In the genomic region with DNA sequence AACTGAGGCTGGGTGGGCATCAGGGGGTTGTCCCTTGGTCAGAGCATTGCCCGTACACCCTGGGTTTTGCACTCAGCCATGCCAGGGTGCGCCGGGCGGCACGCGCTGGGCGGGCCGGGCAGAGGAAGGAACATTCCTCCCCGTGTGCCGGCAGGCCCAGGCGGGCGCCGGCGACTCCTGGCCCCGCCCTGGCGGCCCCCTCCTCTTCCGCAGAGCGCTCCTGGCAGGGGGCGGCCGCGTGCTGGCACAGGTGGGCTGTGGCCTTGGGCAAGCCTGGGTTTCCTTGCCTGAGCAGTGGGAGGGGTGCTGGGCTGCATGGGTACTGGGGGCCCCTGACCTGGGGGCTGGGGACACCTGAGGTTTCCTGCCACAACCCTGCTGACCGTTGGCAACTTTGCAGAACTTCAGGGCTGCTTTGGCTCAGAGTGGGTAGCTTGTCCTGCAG, we compare ENCODE assay signal across 8 cellular contexts. TPM values are rescaled to one million over a fixed set of nuclear protein-coding genes. Genes with fewer than 3 reads are reported as not detected.
A peak's percentile ranks its signal among the peaks of the same experiment; 100 is the strongest.
DNase-seq lines count a peak whose midpoint lies in the region; ATAC-seq and TF ChIP-seq lines count a peak whose summit lies in the region.

No MANE protein-coding gene starts in this region.

- H3K4me1 ChIP-seq in mucosa of stomach (ENCODE audit: control insufficient read depth, insufficient read depth, low read length) = peaks cover 68% of the 10 kb centered on the region
- no peaks in the 10 kb centered on the region for H3K4me1 ChIP-seq in MM.1S (ENCODE audit: low read length)

- H3K4me3 Mint-ChIP-seq in CD14-positive monocyte = peak overlapping the region; percentile 98 to 99

- intact Hi-C loops in CD14-positive monocyte (cut with micrococcal nuclease) = loop anchor here (5.0 to 10.0 kb wide), 4 partner anchors 34 to 989 kb away; a partner anchor contains a TSS

- H3K27ac Mint-ChIP-seq in CD14-positive monocyte = peak overlapping the region; percentile 91 to 95 (median 93)

- ATAC-seq in GM18858 (IDR thresholded peaks at IDR 0.05; ENCODE audit: unreplicated experiment) = no peak

- H3K27me3 Mint-ChIP-seq in CD14-positive monocyte (ENCODE audit: low read depth in 3 of 3) = peaks cover 0 to 2% (median 1%) of the 10 kb centered on the region in 3 donors

- peaks cover 11% of the 10 kb centered on the region for H3K36me3 ChIP-seq in brain microvascular endothelial cell (replicated peaks)
- H3K36me3 ChIP-seq in mucosa of stomach (ENCODE audit: control insufficient read depth, insufficient read depth, low read length) = peaks cover 27% of the 10 kb centered on the region
- H3K36me3 ChIP-seq in MM.1S (replicated peaks; ENCODE audit: insufficient read depth, low read length) = no peaks in the 10 kb centered on the region

- H3F3A ChIP-seq in MM.1S (ENCODE audit: insufficient read depth, low read length) = no peaks in the 10 kb centered on the region

- H4K20me1 ChIP-seq in MM.1S (ENCODE audit: insufficient read depth, low read length) = no peaks in the 10 kb centered on the region

- peaks cover 0 to 2% (median 0%) of the 10 kb centered on the region in 7 donors for H3K9me3 Mint-ChIP-seq in CD14-positive monocyte

- H3K79me2 ChIP-seq in MM.1S (ENCODE audit: low read length) = no peaks in the 10 kb centered on the region

- in situ Hi-C loops in brain microvascular endothelial cell (cut with HindIII; ENCODE audit: low pct_ligation_motif_present, low sequenced_read_pairs) = no loop called here

- no peak overlapping the region for H2AFZ ChIP-seq in MM.1S (ENCODE audit: low read length)

- H3K9ac ChIP-seq in mucosa of stomach (ENCODE audit: low read length) = peak overlapping the region; percentile 76
- no peak overlapping the region for H3K9ac ChIP-seq in MM.1S (ENCODE audit: low read length)

- H3K4me1 Mint-ChIP-seq in CD14-positive monocyte = peaks cover 66% of the 10 kb centered on the region

- no peak for TF ChIP-seq CTCF in CD14-positive monocyte (IDR thresholded peaks at IDR 0.05)
- no peak for TF ChIP-seq CTCF in brain microvascular endothelial cell (IDR thresholded peaks at IDR 0.05; ENCODE audit: low read depth, low read length, missing control alignments)
- no peak for TF ChIP-seq CTCF in MM.1S (IDR thresholded peaks at IDR 0.05; ENCODE audit: low read length)

- DNase-seq in CD14-positive monocyte (ENCODE audit: low spot score) = no peak
- peak; percentile 60 for DNase-seq in NCI-H146 treated with DMSO at 0.1 percent for 48 hours (lab: John Stamatoyannopoulos, UW; ENCODE audit: unreplicated experiment)
- DNase-seq in brain microvascular endothelial cell = no peak
- no peak for DNase-seq in stimulated activated naive CD4-positive, alpha-beta T cell (lab: John Stamatoyannopoulos, UW)
- DNase-seq in MM.1S = no peak
- no peak for DNase-seq in cerebellar cortex (ENCODE audit: low spot score)

- no peaks in the 10 kb centered on the region for H3K9me3 ChIP-seq in mucosa of stomach (ENCODE audit: control insufficient read depth, low read length)
- no peaks in the 10 kb centered on the region for H3K9me3 ChIP-seq in MM.1S (replicated peaks; ENCODE audit: insufficient read depth, low read length)

- no peaks in the 10 kb centered on the region for H3K9me2 ChIP-seq in MM.1S (replicated peaks; ENCODE audit: insufficient read depth, low read length)

- no peaks in the 10 kb centered on the region for H3K27me3 ChIP-seq in brain microvascular endothelial cell (replicated peaks)
- H3K27me3 ChIP-seq in mucosa of stomach (ENCODE audit: control insufficient read depth, insufficient read depth, low read length) = peaks cover 6% of the 10 kb centered on the region
- peaks cover 86% of the 10 kb centered on the region for H3K27me3 ChIP-seq in MM.1S (replicated peaks; ENCODE audit: insufficient read depth, low read length)

- peaks cover 47 to 63% of the 10 kb centered on the region in 2 donors for H3K36me3 Mint-ChIP-seq in CD14-positive monocyte

- H3K4me3 ChIP-seq in brain microvascular endothelial cell (ENCODE audit: low read depth, low read length) (peak overlapping the region; percentile 29), mucosa of stomach (ENCODE audit: low read length) (peak overlapping the region; percentile 32), MM.1S (ENCODE audit: low read length) (no peak overlapping the region)

- no peak overlapping the region for H3K27ac ChIP-seq in brain microvascular endothelial cell
- no peak overlapping the region for H3K27ac ChIP-seq in MM.1S (ENCODE audit: low read length)

- no peak overlapping the region for H3K4me2 ChIP-seq in MM.1S (ENCODE audit: low read depth, low read length)

RNA-seq across cellular contexts. Expression of a gene that starts 3.9 kb away (rescaled TPM):
- polyA plus RNA-seq in CD14-positive monocyte = 1 to 10 TPM; 1.9 to 2.2 TPM

RNA-seq across cellular contexts. Expression of a gene that starts 31.8 kb away (rescaled TPM):
- 10 to 100 TPM; 31.6 to 32.5 TPM for polyA plus RNA-seq in CD14-positive monocyte

RNA-seq across cellular contexts. Expression of a gene that starts 35.3 kb away (rescaled TPM):
- polyA plus RNA-seq in CD14-positive monocyte = 1 to 10 TPM; 1.8 to 3.0 TPM

RNA-seq across cellular contexts. Expression of a gene that starts 47.3 kb away (rescaled TPM):
- polyA plus RNA-seq in CD14-positive monocyte = not detected
